In genomic region chr4:663046-663437, GRCh38 we compare ENCODE assay signal across 8 cellular contexts. TPM values are rescaled to one million over a fixed set of nuclear protein-coding genes. Genes with fewer than 3 reads are reported as not detected.
DNase-seq lines count a peak whose midpoint lies in the region; ATAC-seq and TF ChIP-seq lines count a peak whose summit lies in the region.

No MANE protein-coding gene starts in this region.

- H3K36me3 ChIP-seq in SK-N-MC (ENCODE audit: insufficient read depth, low read length), result no peaks in the 10 kb centered on the region

- WGBS in right cardiac atrium, result 52% methylated on average over 20 of the region's 20 CpGs

- intact Hi-C loops in right cardiac atrium (cut with DNase I), result no loop called here

- H3K27ac ChIP-seq in SK-N-MC, result no peak overlapping the region
- H3K27ac ChIP-seq in right cardiac atrium (ENCODE audit: low read length), result no peak overlapping the region

- no peaks in the 10 kb centered on the region for H3K27me3 ChIP-seq in right cardiac atrium (ENCODE audit: control insufficient read depth, insufficient read depth)

- no peak for TF ChIP-seq CTCF in retinal pigment epithelial cell (conservative IDR thresholded peaks at IDR 0.05; ENCODE audit: low read depth, low read length)

- no peak for DNase-seq in SK-N-MC (ENCODE audit: low read depth, low spot score)
- DNase-seq in right cardiac atrium, result peak in 1 of 3 donors; percentile 21
- no peak for DNase-seq in retinal pigment epithelial cell (ENCODE audit: low read depth)
- DNase-seq in NCI-H774 (lab: John Stamatoyannopoulos, UW), result no peak
- no peak for DNase-seq in OCI-M2 (lab: John Stamatoyannopoulos, UW; ENCODE audit: unreplicated experiment)
- DNase-seq in NCI-H510A (lab: John Stamatoyannopoulos, UW), result no peak
- DNase-seq in hepatic stellate cell (ENCODE audit: low spot score), result no peak

- no peaks in the 10 kb centered on the region for H3K4me1 ChIP-seq in right cardiac atrium (ENCODE audit: control insufficient read depth, insufficient read depth, low read length)

- peak in 1 of 2 donors; percentile 4 for ATAC-seq in right cardiac atrium

- peak overlapping the region; percentile 55 for H3K9ac ChIP-seq in SK-N-MC (ENCODE audit: insufficient read length)

- H3K4me3 ChIP-seq in GM08714 (ENCODE audit: low read length) (peak overlapping the region; percentile 83; the same call in 1 of the 2 replicates), SK-N-MC (peak overlapping the region; percentile 71), right cardiac atrium (ENCODE audit: low read length) (peak overlapping the region; percentile 63), retinal pigment epithelial cell (ENCODE audit: low read length) (peak overlapping the region; percentile 72)

- H3K9me3 ChIP-seq in SK-N-MC (ENCODE audit: low read depth, low read length) (no peaks in the 10 kb centered on the region), right cardiac atrium (ENCODE audit: control insufficient read depth, low read length) (no peaks in the 10 kb centered on the region)

RNA-seq across cellular contexts. Expression of gene ATP5ME, which starts 11.0 kb away (rescaled TPM):
- total RNA-seq in right cardiac atrium, result 100 to 1,000 TPM; 689 to 911 (median 734) TPM
- 1,352 TPM for polyA plus RNA-seq in right cardiac atrium

RNA-seq across cellular contexts. Expression of gene MYL5, which starts 11.3 kb away (rescaled TPM):
- 1 to 10 TPM; 4.0 to 6.0 (median 4.7) TPM for total RNA-seq in right cardiac atrium
- 3.8 TPM for polyA plus RNA-seq in right cardiac atrium

RNA-seq across cellular contexts. Expression of gene SLC49A3, which starts 25.9 kb away (rescaled TPM):
- total RNA-seq in right cardiac atrium, result 10 to 100 TPM; 13.7 to 19.5 (median 16.9) TPM
- 10.6 TPM for polyA plus RNA-seq in right cardiac atrium

RNA-seq across cellular contexts. Expression of gene PDE6B, which starts 37.7 kb away (rescaled TPM):
- 1 to 10 TPM; 6.8 to 7.5 (median 7.0) TPM for total RNA-seq in right cardiac atrium
- 3.6 TPM for polyA plus RNA-seq in right cardiac atrium

RNA-seq across cellular contexts. Expression of gene PCGF3, which starts 42.6 kb away (rescaled TPM):
- 10 to 100 TPM; 25.0 to 28.6 (median 26.4) TPM for total RNA-seq in right cardiac atrium
- 30.1 TPM for polyA plus RNA-seq in right cardiac atrium
